In the genomic region with DNA sequence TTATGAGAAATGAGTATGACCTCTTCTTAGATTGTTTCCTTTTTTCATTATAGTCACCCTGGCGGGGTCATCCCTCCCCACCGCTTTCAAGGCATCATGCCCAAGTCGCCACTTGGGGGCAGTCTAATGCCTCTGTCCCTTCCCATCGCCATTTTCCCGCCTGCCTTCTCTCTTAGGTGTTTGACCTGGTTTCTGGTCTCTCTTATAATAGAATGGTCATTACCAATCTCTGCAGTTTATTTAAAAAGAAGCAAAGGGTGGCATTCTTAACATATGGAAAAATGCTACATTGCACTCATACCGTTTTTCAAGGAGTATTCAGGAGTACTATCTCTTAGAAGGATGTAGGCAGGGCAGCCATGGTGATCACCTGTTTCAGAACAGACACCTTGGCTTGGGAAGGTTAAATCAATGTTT, we compare ENCODE assay signal across 8 cellular contexts. TPM values are rescaled to one million over a fixed set of nuclear protein-coding genes. Genes with fewer than 3 reads are reported as not detected.
DNase-seq lines count a peak whose midpoint lies in the region; ATAC-seq and TF ChIP-seq lines count a peak whose summit lies in the region.

No MANE protein-coding gene starts in this region.

- intact Hi-C loops in activated B cell treated with CpG ODN at 0.5 μM for 24 hours (cut with micrococcal nuclease) = loop anchor here (1.0 to 5.0 kb wide), 3 partner anchors 328 to 633 kb away; no protein-coding TSS in a partner anchor
- intact Hi-C loops in left colon (cut with DNase I, micrococcal nuclease) = no loop called here

- no peaks in the 10 kb centered on the region for H3K9me3 Mint-ChIP-seq in activated B cell treated with CpG ODN at 0.5 μM for 24 hours

- peaks cover 5% of the 10 kb centered on the region for H3K4me1 Mint-ChIP-seq in activated B cell treated with CpG ODN at 0.5 μM for 24 hours

- ATAC-seq in HG02798 (IDR thresholded peaks at IDR 0.05; ENCODE audit: poor library complexity, unreplicated experiment) = peak; percentile 71
- peak; percentile 71 for ATAC-seq in activated B cell treated with CpG ODN at 0.5 μM for 24 hours (ENCODE audit: low read depth)
- ATAC-seq in left colon = peak; percentile 83
- ATAC-seq in GM19397 (IDR thresholded peaks at IDR 0.05; ENCODE audit: unreplicated experiment) = no peak

- CTCF ChIA-PET in activated B cell treated with CpG ODN at 0.5 μM for 24 hours (lab: Charles Lee) = interaction anchor here (2.0 to 4.2 kb wide), 2 partner anchors 18 to 329 kb away, joined by 7 to 66 read pairs; no protein-coding TSS in a partner anchor

- peak; percentile 66 for DNase-seq in EH (ENCODE audit: low read depth)
- DNase-seq in NCI-H2227 treated with DMSO at 0.1 percent for 48 hours (lab: John Stamatoyannopoulos, UW) = peak; percentile 92
- peak; percentile 36 for DNase-seq in activated B cell treated with CpG ODN at 0.5 μM for 24 hours
- peak; percentile 37 for DNase-seq in central memory CD4-positive, alpha-beta T cell
- peak; percentile 44 to 80 for DNase-seq in left colon
- DNase-seq in stimulated activated CD4-positive, alpha-beta T cell treated with anti-CD3 and anti-CD28 coated beads, TNF-alpha, amount 100 ng/mL, for 1 hour (ENCODE audit: low read depth in 3 of 3, low spot score in 1 of 3) = peak; percentile 6 to 47 (median 18)

- peak; percentile 42 for TF ChIP-seq CTCF in activated B cell treated with CpG ODN at 0.5 μM for 24 hours (IDR thresholded peaks at IDR 0.05)

- POLR2A ChIA-PET in activated B cell treated with CpG ODN at 0.5 μM for 24 hours (lab: Charles Lee) = no interaction called here

- no peak overlapping the region for H3K27ac Mint-ChIP-seq in activated B cell treated with CpG ODN at 0.5 μM for 24 hours

- no peak overlapping the region for H3K4me3 Mint-ChIP-seq in activated B cell treated with CpG ODN at 0.5 μM for 24 hours

- no peaks in the 10 kb centered on the region for H3K36me3 Mint-ChIP-seq in activated B cell treated with CpG ODN at 0.5 μM for 24 hours (ENCODE audit: low read depth)

- peaks cover 11% of the 10 kb centered on the region for H3K27me3 Mint-ChIP-seq in activated B cell treated with CpG ODN at 0.5 μM for 24 hours

RNA-seq across cellular contexts. Expression of a gene that starts 25.2 kb away (rescaled TPM):
- total RNA-seq in activated B cell treated with CpG ODN at 0.5 μM for 24 hours (not detected in 2 replicates), left colon (not detected)

RNA-seq across cellular contexts. Expression of a gene that starts 31.2 kb away (rescaled TPM):
- total RNA-seq in activated B cell treated with CpG ODN at 0.5 μM for 24 hours (55.4 and 61.5 TPM in 2 replicates), left colon (10 to 100 TPM; 17.1 to 25.1 TPM)

Comparison
In these comparisons a context has a peak if more than half of its experiments do, and no peak if none do; other contexts are left out.
1. DNase-seq: peak in every context shown above with its lines; median percentile 92 in NCI-H2227 treated with DMSO at 0.1 percent for 48 hours; 66 in EH; 62 in left colon; 37 in central memory CD4-positive, alpha-beta T cell; 36 in activated B cell treated with CpG ODN at 0.5 μM for 24 hours; 18 in stimulated activated CD4-positive, alpha-beta T cell treated with anti-CD3 and anti-CD28 coated beads, TNF-alpha, amount 100 ng/mL, for 1 hour.